11 cellular contexts compared by ENCODE assay signal in genomic region chr10:71068811-71069411, GRCh38.
A peak's percentile ranks its signal among the peaks of the same experiment; 100 is the strongest.
DNase-seq lines count a peak whose midpoint lies in the region; ATAC-seq, FAIRE-seq and TF ChIP-seq lines count a peak whose summit lies in the region.
"Had no signal": no experiment of that assay in that cellular context is flagged by ENCODE, and none has a peak within 500 bp of the region (broad histone marks: within the 10 kb centered on the region; RNA-seq: fewer than 3 reads in every experiment).

No MANE protein-coding gene starts in this region.

- H3K4me3 ChIP-seq in endothelial cell of umbilical vein (replicated peaks in 1 of 3; ENCODE audit: insufficient read depth in 1 of 3, low read depth in 1 of 3, low read length in 3 of 3): no peak overlapping the region
- H3K4me3 ChIP-seq in CD8-positive, alpha-beta T cell (ENCODE audit: low read depth, low read length): no peak overlapping the region

- H3K9me1 ChIP-seq in endothelial cell of umbilical vein (replicated peaks; ENCODE audit: control insufficient read depth, extremely low read depth, insufficient read depth, low read length): no peaks in the 10 kb centered on the region

- BruUV-seq in endothelial cell of umbilical vein (replicated peaks; lab: Mats Ljungman, UMichigan): no TSS peak

- peak overlapping the region; percentile 88 for H2AFZ ChIP-seq in endothelial cell of umbilical vein (ENCODE audit: low read depth, low read length)

- no peak overlapping the region for H3K27ac ChIP-seq in endothelial cell of umbilical vein (ENCODE audit: insufficient read depth, low read depth, low read length)
- H3K27ac ChIP-seq in CD8-positive, alpha-beta T cell (ENCODE audit: low read depth, low read length): no peak overlapping the region

- no peak overlapping the region for H3K9ac ChIP-seq in endothelial cell of umbilical vein (replicated peaks; ENCODE audit: extremely low read depth, insufficient read depth, low read length)

- no peak for TF ChIP-seq POLR2A in endothelial cell of umbilical vein (IDR thresholded peaks at IDR 0.05; ENCODE audit: low read depth, low read length)

- no peaks in the 10 kb centered on the region for H3K9me3 ChIP-seq in endothelial cell of umbilical vein (replicated peaks; ENCODE audit: control insufficient read depth, insufficient read depth, low read length)
- H3K9me3 ChIP-seq in CD8-positive, alpha-beta T cell (ENCODE audit: low read length): no peaks in the 10 kb centered on the region

- H3K27me3 ChIP-seq in endothelial cell of umbilical vein (ENCODE audit: control insufficient read depth in 2 of 2, insufficient read depth in 2 of 2, low read length in 2 of 2): no peaks in the 10 kb centered on the region
- no peaks in the 10 kb centered on the region for H3K27me3 ChIP-seq in CD8-positive, alpha-beta T cell (ENCODE audit: insufficient read depth, low read length)

- intact Hi-C loops in endothelial cell of umbilical vein (cut with micrococcal nuclease): loop anchor here (10.0 kb wide), 2 partner anchors 136 to 144 kb away; no protein-coding TSS in a partner anchor
- intact Hi-C loops in CD8-positive, alpha-beta T cell (cut with DNase I, micrococcal nuclease): no loop called here

- peaks cover 6% of the 10 kb centered on the region for H3K4me1 ChIP-seq in endothelial cell of umbilical vein (ENCODE audit: control insufficient read depth, extremely low read depth, insufficient read depth, low read length)
- H3K4me1 ChIP-seq in CD8-positive, alpha-beta T cell (ENCODE audit: insufficient read depth, low read length): no peaks in the 10 kb centered on the region

- no peak overlapping the region for H3K4me3 Mint-ChIP-seq in mesothelial cell of epicardium
- no peak overlapping the region for H3K4me3 Mint-ChIP-seq in CD8-positive, alpha-beta T cell
- H3K4me3 Mint-ChIP-seq: stimulated activated naive CD8-positive, alpha-beta T cell treated with anti-CD3 and anti-CD28 coated beads, Interleukin-15, amount 100 ng/mL, for 72 hours had no signal

- no peaks in the 10 kb centered on the region for H3K9me3 Mint-ChIP-seq in mesothelial cell of epicardium
- H3K9me3 Mint-ChIP-seq in CD8-positive, alpha-beta T cell: no peaks in the 10 kb centered on the region
- H3K9me3 Mint-ChIP-seq: stimulated activated naive CD8-positive, alpha-beta T cell treated with anti-CD3 and anti-CD28 coated beads, Interleukin-15, amount 100 ng/mL, for 72 hours had no signal

- CTCF ChIA-PET in endothelial cell of umbilical vein (lab: Charles Lee): interaction anchor here (1.1 to 1.2 kb wide), 3 partner anchors 58 to 216 kb away, joined by 3 to 5 read pairs (median 4); no protein-coding TSS in a partner anchor
- CTCF ChIA-PET in CD8-positive, alpha-beta T cell (lab: Charles Lee): interaction anchor here (0.6 kb wide), 1 partner anchor 17 kb away, joined by 3 read pairs; no protein-coding TSS in a partner anchor

- H3K27me3 Mint-ChIP-seq in mesothelial cell of epicardium (ENCODE audit: low read depth): peaks cover 28% of the 10 kb centered on the region
- no peaks in the 10 kb centered on the region for H3K27me3 Mint-ChIP-seq in CD8-positive, alpha-beta T cell (ENCODE audit: low read depth)

- H3K4me2 ChIP-seq in endothelial cell of umbilical vein (ENCODE audit: insufficient read depth, low read length): no peak overlapping the region

- peak; percentile 72 for FAIRE-seq in endothelial cell of umbilical vein (lab: Jason Lieb, UNC)

- H3K36me3 ChIP-seq in endothelial cell of umbilical vein (ENCODE audit: control insufficient read depth in 2 of 2, extremely low read depth in 1 of 2, insufficient read depth in 2 of 2, low read length in 2 of 2): no peaks in the 10 kb centered on the region
- no peaks in the 10 kb centered on the region for H3K36me3 ChIP-seq in CD8-positive, alpha-beta T cell (ENCODE audit: insufficient read depth, low read length)

- no peaks in the 10 kb centered on the region for H3K36me3 Mint-ChIP-seq in mesothelial cell of epicardium
- H3K36me3 Mint-ChIP-seq in CD8-positive, alpha-beta T cell: no peaks in the 10 kb centered on the region

- no peak for ATAC-seq in CD8-positive, alpha-beta T cell
- ATAC-seq in HG02610 (IDR thresholded peaks at IDR 0.05; ENCODE audit: unreplicated experiment) (no peak), HG03039 (IDR thresholded peaks at IDR 0.05; ENCODE audit: unreplicated experiment) (no peak)
- ATAC-seq: stimulated activated naive CD8-positive, alpha-beta T cell treated with anti-CD3 and anti-CD28 coated beads, Interleukin-15, amount 100 ng/mL, for 72 hours had no signal

- no peaks in the 10 kb centered on the region for H4K20me1 ChIP-seq in endothelial cell of umbilical vein (replicated peaks; ENCODE audit: control insufficient read depth, extremely low read depth, insufficient read depth, low read length)

- TF ChIP-seq CTCF in endothelial cell of umbilical vein (IDR thresholded peaks at IDR 0.05; ENCODE audit: extremely low read depth in 1 of 2, insufficient read depth in 1 of 2, low read depth in 1 of 2, low read length in 2 of 2): no peak
- TF ChIP-seq CTCF in mesothelial cell of epicardium (IDR thresholded peaks at IDR 0.05; ENCODE audit: unreplicated experiment): no peak
- TF ChIP-seq CTCF in CD8-positive, alpha-beta T cell (IDR thresholded peaks at IDR 0.05): no peak

- H3K79me2 ChIP-seq in endothelial cell of umbilical vein (ENCODE audit: control insufficient read depth, insufficient read depth, low read length): no peaks in the 10 kb centered on the region

- dilution Hi-C loops in endothelial cell of umbilical vein (cut with MboI; ENCODE audit: extremely low pct_ligation_motif_present, low sequenced_read_pairs): no loop called here

- H3K4me1 Mint-ChIP-seq in mesothelial cell of epicardium: peaks cover 20% of the 10 kb centered on the region
- H3K4me1 Mint-ChIP-seq in CD8-positive, alpha-beta T cell (ENCODE audit: low read depth): no peaks in the 10 kb centered on the region
- H3K4me1 Mint-ChIP-seq: stimulated activated naive CD8-positive, alpha-beta T cell treated with anti-CD3 and anti-CD28 coated beads, Interleukin-15, amount 100 ng/mL, for 72 hours had no signal

- POLR2A ChIA-PET in endothelial cell of umbilical vein (lab: Charles Lee): no interaction called here
- POLR2A ChIA-PET in CD8-positive, alpha-beta T cell (lab: Charles Lee): no interaction called here

- DNase-seq in Ammon's horn (ENCODE audit: low spot score) (peak; percentile 56), NCI-H82 treated with DMSO at 0.1 percent for 48 hours (lab: John Stamatoyannopoulos, UW; ENCODE audit: unreplicated experiment) (peak; percentile 28), endothelial cell of umbilical vein (ENCODE audit: low read depth, low spot score) (peak; percentile 56), midbrain (lab: John Stamatoyannopoulos, UW) (peak; percentile 44), mesothelial cell of epicardium (ENCODE audit: low spot score in 2 of 2, unreplicated experiment in 2 of 2) (no peak)
- DNase-seq in CD8-positive, alpha-beta T cell: no peak
- DNase-seq: effector CD8-positive, alpha-beta T cell; stimulated activated naive CD8-positive, alpha-beta T cell treated with anti-CD3 and anti-CD28 coated beads, Interleukin-15, amount 100 ng/mL, for 72 hours; SW 1271 had no signal

- no peak overlapping the region for H3K27ac Mint-ChIP-seq in mesothelial cell of epicardium
- H3K27ac Mint-ChIP-seq in CD8-positive, alpha-beta T cell: no peak overlapping the region
- H3K27ac Mint-ChIP-seq: stimulated activated naive CD8-positive, alpha-beta T cell treated with anti-CD3 and anti-CD28 coated beads, Interleukin-15, amount 100 ng/mL, for 72 hours had no signal

TF ChIP-seq in endothelial cell of umbilical vein, 7 proteins besides CTCF, POLR2A, EP300 and RAD21:
- no peak for TF ChIP-seq EZH2 (IDR thresholded peaks at IDR 0.05; ENCODE audit: borderline replicate concordance, low read depth, low read length, severe bottlenecking)
- no peak for TF ChIP-seq FOS (IDR thresholded peaks at IDR 0.05; ENCODE audit: borderline replicate concordance, insufficient read depth, low read length)
- TF ChIP-seq POLR2AphosphoS5 (IDR thresholded peaks at IDR 0.05; ENCODE audit: insufficient read depth, low read depth, low read length): no peak
- TF ChIP-seq GATA2 (IDR thresholded peaks at IDR 0.05; ENCODE audit: insufficient read depth, insufficient read length, low read depth, low read length): no peak

Comparison
In these comparisons a context has a peak if more than half of its experiments do, and no peak if none do; other contexts are left out.
1. DNase-seq: peak in Ammon's horn (single experiment), NCI-H82 treated with DMSO at 0.1 percent for 48 hours (single experiment), endothelial cell of umbilical vein (single experiment) and midbrain (single experiment); none in mesothelial cell of epicardium (0 of 2) and CD8-positive, alpha-beta T cell (0 of 7).